Comparison of ENCODE assay signal across 8 cellular contexts in genomic region chr17:40417258-40417608, GRCh38. TPM values are rescaled to one million over a fixed set of nuclear protein-coding genes. Genes with fewer than 3 reads are reported as not detected.
DNase-seq lines count a peak whose midpoint lies in the region; ATAC-seq and TF ChIP-seq lines count a peak whose summit lies in the region.

No MANE protein-coding gene starts in this region.

- H3K27ac ChIP-seq in SJCRH30, result peak overlapping the region; percentile 95
- peak overlapping the region in 2 of 4 donors; percentile 25 to 88 for H3K27ac ChIP-seq in sigmoid colon

- TF ChIP-seq EP300 in sigmoid colon (IDR thresholded peaks at IDR 0.05), result no peak

- peaks cover 32% of the 10 kb centered on the region for H3K4me1 ChIP-seq in SJCRH30
- peaks cover 0 to 17% (median 10%) of the 10 kb centered on the region in 4 donors for H3K4me1 ChIP-seq in sigmoid colon

- H3K36me3 ChIP-seq in SJCRH30, result peaks cover 45% of the 10 kb centered on the region
- H3K36me3 ChIP-seq in sigmoid colon, result no peaks in the 10 kb centered on the region

- WGBS in sigmoid colon, 2 donors, result 0% methylated on average over 21 of the region's 21 CpGs

- ATAC-seq in activated T-cell treated with anti-CD3 and anti-CD28 coated beads, Interleukin-2, amount 50 U/mL, for 72 hours (replicated peaks in 1 of 2), result peak in 1 of 2 donors; percentile 33
- ATAC-seq in HG03354 (IDR thresholded peaks at IDR 0.05; ENCODE audit: poor library complexity, severe bottlenecking, unreplicated experiment) (peak; percentile 14), GM19463 (IDR thresholded peaks at IDR 0.05; ENCODE audit: unreplicated experiment) (no peak)

- peak overlapping the region; percentile 96 to 97 for H3K4me3 Mint-ChIP-seq in activated T-cell treated with anti-CD3 and anti-CD28 coated beads, Interleukin-2, amount 50 U/mL, for 72 hours

- peaks cover 36% of the 10 kb centered on the region for H3K4me1 Mint-ChIP-seq in activated T-cell treated with anti-CD3 and anti-CD28 coated beads, Interleukin-2, amount 50 U/mL, for 72 hours (ENCODE audit: low read depth)

- H3K9me3 ChIP-seq in SJCRH30 (replicated peaks) (no peaks in the 10 kb centered on the region), sigmoid colon (no peaks in the 10 kb centered on the region)

- intact Hi-C loops in sigmoid colon (cut with DNase I), result loop anchor here (2.0 to 5.0 kb wide), 2 partner anchors 58 to 115 kb away; no protein-coding TSS in a partner anchor

- H3K27ac Mint-ChIP-seq in activated T-cell treated with anti-CD3 and anti-CD28 coated beads, Interleukin-2, amount 50 U/mL, for 72 hours, result no peak overlapping the region

- peak overlapping the region; percentile 96 for H3K4me3 ChIP-seq in SJCRH30
- H3K4me3 ChIP-seq in fibroblast of mammary gland (ENCODE audit: control insufficient read depth, low read depth, low read length), result peak overlapping the region; percentile 98
- peak overlapping the region; percentile 33 to 59 (median 56) for H3K4me3 ChIP-seq in sigmoid colon

- no peaks in the 10 kb centered on the region for H3K27me3 Mint-ChIP-seq in activated T-cell treated with anti-CD3 and anti-CD28 coated beads, Interleukin-2, amount 50 U/mL, for 72 hours (ENCODE audit: low read depth)

- H3K36me3 Mint-ChIP-seq in activated T-cell treated with anti-CD3 and anti-CD28 coated beads, Interleukin-2, amount 50 U/mL, for 72 hours (ENCODE audit: insufficient read depth in 2 of 2), result peaks cover 7 to 27% of the 10 kb centered on the region in 2 donors

- no peak for TF ChIP-seq POLR2A in sigmoid colon (IDR thresholded peaks at IDR 0.05)

- H3K9me3 Mint-ChIP-seq in activated T-cell treated with anti-CD3 and anti-CD28 coated beads, Interleukin-2, amount 50 U/mL, for 72 hours, result no peaks in the 10 kb centered on the region

- H3K27me3 ChIP-seq in SJCRH30 (no peaks in the 10 kb centered on the region), sigmoid colon (no peaks in the 10 kb centered on the region)

- DNase-seq in activated T-cell treated with anti-CD3 and anti-CD28 coated beads, Interleukin-2, amount 50 U/mL, for 72 hours, result no peak
- no peak for DNase-seq in activated T-cell treated with anti-CD3 and anti-CD28 coated beads, Interleukin-2, amount 50 U/mL, for 1 hour
- DNase-seq in SJCRH30 (peak; percentile 38 to 56), fibroblast of mammary gland (ENCODE audit: low read depth) (no peak), sigmoid colon (no peak)
- no peak for DNase-seq in activated effector memory CD4-positive, alpha-beta T cell treated with anti-CD3 and anti-CD28 coated beads, Interleukin-2, amount 50 U/mL, for 16 hours

- TF ChIP-seq CTCF in fibroblast of mammary gland (conservative IDR thresholded peaks at IDR 0.05; ENCODE audit: control insufficient read depth, insufficient read depth, low read depth, low read length) (no peak), sigmoid colon (IDR thresholded peaks at IDR 0.05) (no peak)

RNA-seq across cellular contexts. Expression of gene TOP2A, which starts 0.5 kb away (rescaled TPM):
- 100 to 1,000 TPM; 324 to 425 TPM for total RNA-seq in activated T-cell treated with anti-CD3 and anti-CD28 coated beads, Interleukin-2, amount 50 U/mL, for 72 hours
- total RNA-seq in SJCRH30 (2014; rRNA removed; shearing (Covaris generic)), result 524 and 583 TPM in 2 replicates
- total RNA-seq in sigmoid colon, result 1 to 10 TPM in 3 of 4 donors, under 1 TPM in 1; 0.33 to 2.3 (median 1.8) TPM
- 10 to 100 TPM in 2 of 3 donors, 1 to 10 TPM in 1; 1.8 to 28.7 (median 11.3) TPM for polyA plus RNA-seq in sigmoid colon

RNA-seq across cellular contexts. Expression of gene IGFBP4, which starts 26.0 kb away (rescaled TPM):
- total RNA-seq in activated T-cell treated with anti-CD3 and anti-CD28 coated beads, Interleukin-2, amount 50 U/mL, for 72 hours, result 10 to 100 TPM; 47.1 to 58.4 TPM
- 1.7 and 2.3 TPM in 2 replicates for total RNA-seq in SJCRH30 (2014; rRNA removed; shearing (Covaris generic))
- 100 to 1,000 TPM; 198 to 440 (median 325) TPM for total RNA-seq in sigmoid colon
- 100 to 1,000 TPM in 2 of 3 donors, 10 to 100 TPM in 1; 30.3 to 242 (median 108) TPM for polyA plus RNA-seq in sigmoid colon

RNA-seq across cellular contexts. Expression of gene GJD3, which starts 52.7 kb away (rescaled TPM):
- total RNA-seq in activated T-cell treated with anti-CD3 and anti-CD28 coated beads, Interleukin-2, amount 50 U/mL, for 72 hours, result not detected
- total RNA-seq in SJCRH30 (2014; rRNA removed; shearing (Covaris generic)), result not detected in 2 replicates
- total RNA-seq in sigmoid colon, result 1 to 10 TPM in 1 of 4 donors, under 1 TPM in 1, not detected in 2; 0.49 to 2.1 TPM
- polyA plus RNA-seq in sigmoid colon, result under 1 TPM in 1 of 3 donors, not detected in 2; 0.64 TPM

Comparison
In these comparisons a context has a peak if more than half of its experiments do, and no peak if none do; other contexts are left out.
1. DNase-seq: peak in SJCRH30 (2 of 2); none in activated T-cell treated with anti-CD3 and anti-CD28 coated beads, Interleukin-2, amount 50 U/mL, for 72 hours (0 of 2), activated T-cell treated with anti-CD3 and anti-CD28 coated beads, Interleukin-2, amount 50 U/mL, for 1 hour (single experiment), fibroblast of mammary gland (single experiment), sigmoid colon (single experiment) and activated effector memory CD4-positive, alpha-beta T cell treated with anti-CD3 and anti-CD28 coated beads, Interleukin-2, amount 50 U/mL, for 16 hours (single experiment).
2. RNA of gene TOP2A, which starts 0.5 kb away (total RNA-seq): 524 to 583 TPM in SJCRH30 and 324 to 425 TPM in activated T-cell treated with anti-CD3 and anti-CD28 coated beads, Interleukin-2, amount 50 U/mL, for 72 hours; 0.33 to 2.3 TPM in sigmoid colon; every median in the first group is over 10 times any median in the second.
3. RNA of gene IGFBP4, which starts 26.0 kb away (total RNA-seq): 198 to 440 TPM in sigmoid colon and 47.1 to 58.4 TPM in activated T-cell treated with anti-CD3 and anti-CD28 coated beads, Interleukin-2, amount 50 U/mL, for 72 hours; 1.7 to 2.3 TPM in SJCRH30; every median in the first group is over 10 times any median in the second.
4. Peak in every context shown above with its lines, with median percentiles within 50 percentile points of each other: H3K4me3 ChIP-seq.